10 cellular contexts compared by ENCODE assay signal in the genomic region with DNA sequence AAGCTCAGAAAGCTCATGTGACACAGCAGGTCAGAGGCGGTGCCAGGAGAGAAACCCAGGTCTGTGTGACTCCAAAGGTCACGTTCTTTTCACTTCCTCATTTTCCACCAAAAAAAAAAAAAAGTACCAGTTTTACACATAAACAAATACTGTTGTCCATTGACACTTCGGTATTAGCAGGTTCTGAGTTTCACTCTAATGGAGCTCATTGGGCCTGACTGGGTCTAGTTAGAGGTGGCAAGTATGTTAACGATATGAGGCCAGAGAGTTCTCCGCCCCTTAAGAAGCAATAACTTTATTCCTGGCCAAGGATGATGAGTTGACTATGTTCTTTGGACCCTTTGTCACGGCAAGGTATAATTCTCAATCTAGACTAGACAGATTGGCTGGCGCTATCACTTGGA. TPM values are rescaled to one million over a fixed set of nuclear protein-coding genes. Genes with fewer than 3 reads are reported as not detected.
DNase-seq lines count a peak whose midpoint lies in the region; ATAC-seq and TF ChIP-seq lines count a peak whose summit lies in the region.
"Had no signal": no experiment of that assay in that cellular context is flagged by ENCODE, and none has a peak within 500 bp of the region (broad histone marks: within the 10 kb centered on the region; RNA-seq: fewer than 3 reads in every experiment).

No MANE protein-coding gene starts in this region.

- H3K4me3 Mint-ChIP-seq in activated CD4-positive, alpha-beta T cell treated with anti-CD3 and anti-CD28 coated beads for 36 hours: no peak overlapping the region
- H3K4me3 Mint-ChIP-seq: activated T-helper 17 cell treated with anti-CD3 and anti-CD28 coated beads, Interleukin-2, amount 50 U/mL, for 72 hours had no signal

- H3K27me3 Mint-ChIP-seq in activated CD4-positive, alpha-beta T cell treated with anti-CD3 and anti-CD28 coated beads for 36 hours: no peaks in the 10 kb centered on the region
- H3K27me3 Mint-ChIP-seq: activated T-helper 17 cell treated with anti-CD3 and anti-CD28 coated beads, Interleukin-2, amount 50 U/mL, for 72 hours had no signal

- peak overlapping the region; percentile 88 for H3K27ac ChIP-seq in hepatocyte

- ATAC-seq in GM18499 (IDR thresholded peaks at IDR 0.05; ENCODE audit: insufficient read depth, unreplicated experiment) (peak; percentile 90), GM21619 (IDR thresholded peaks at IDR 0.05; ENCODE audit: unreplicated experiment) (peak; percentile 83), HG03565 (IDR thresholded peaks at IDR 0.05; ENCODE audit: unreplicated experiment) (peak; percentile 84)
- no peak for ATAC-seq in activated CD4-positive, alpha-beta T cell treated with anti-CD3 and anti-CD28 coated beads for 36 hours
- ATAC-seq: activated T-helper 17 cell treated with anti-CD3 and anti-CD28 coated beads, Interleukin-2, amount 50 U/mL, for 72 hours had no signal

- no peaks in the 10 kb centered on the region for H3K36me3 Mint-ChIP-seq in activated CD4-positive, alpha-beta T cell treated with anti-CD3 and anti-CD28 coated beads for 36 hours (ENCODE audit: low read depth)

- H2AFZ ChIP-seq in hepatocyte: no peak overlapping the region

- H3K4me3 ChIP-seq in hepatocyte: no peak overlapping the region
- H3K4me3 ChIP-seq: skin epidermis had no signal

- DNase-seq in hepatocyte (ENCODE audit: low spot score) (peak; percentile 72), NCI-H345 treated with DMSO at 0.1 percent for 48 hours (lab: John Stamatoyannopoulos, UW; ENCODE audit: unreplicated experiment) (no peak)
- no peak for DNase-seq in stimulated activated CD8-positive, alpha-beta memory T cell treated with anti-CD3 and anti-CD28 coated beads, Interleukin-4, amount 100 ng/mL, for 48 hours
- DNase-seq in activated CD4-positive, alpha-beta T cell treated with anti-CD3 and anti-CD28 coated beads for 36 hours: no peak
- no peak for DNase-seq in activated CD4-positive, alpha-beta T cell treated with anti-CD3 and anti-CD28 coated beads, Interleukin-2, amount 50 U/mL, for 1 hour

- H3K4me1 Mint-ChIP-seq in activated CD4-positive, alpha-beta T cell treated with anti-CD3 and anti-CD28 coated beads for 36 hours: no peaks in the 10 kb centered on the region
- H3K4me1 Mint-ChIP-seq: activated T-helper 17 cell treated with anti-CD3 and anti-CD28 coated beads, Interleukin-2, amount 50 U/mL, for 72 hours had no signal

- no peak for TF ChIP-seq CTCF in hepatocyte (IDR thresholded peaks at IDR 0.05; ENCODE audit: poor library complexity)

- H3K27ac Mint-ChIP-seq in activated CD4-positive, alpha-beta T cell treated with anti-CD3 and anti-CD28 coated beads for 36 hours: no peak overlapping the region
- H3K27ac Mint-ChIP-seq: activated T-helper 17 cell treated with anti-CD3 and anti-CD28 coated beads, Interleukin-2, amount 50 U/mL, for 72 hours had no signal

- no peaks in the 10 kb centered on the region for H3K9me3 ChIP-seq in hepatocyte (ENCODE audit: low read depth)

- POLR2A ChIA-PET in activated CD4-positive, alpha-beta T cell treated with anti-CD3 and anti-CD28 coated beads for 36 hours (lab: Charles Lee): interaction anchor here (0.6 kb wide), 1 partner anchor 142 kb away, joined by 8 read pairs; no protein-coding TSS in a partner anchor

- H3K27me3 ChIP-seq in hepatocyte: no peaks in the 10 kb centered on the region

- H3K4me2 ChIP-seq in hepatocyte: peak overlapping the region; percentile 4

- no peaks in the 10 kb centered on the region for H3K9me3 Mint-ChIP-seq in activated CD4-positive, alpha-beta T cell treated with anti-CD3 and anti-CD28 coated beads for 36 hours (ENCODE audit: low read depth)
- H3K9me3 Mint-ChIP-seq: activated T-helper 17 cell treated with anti-CD3 and anti-CD28 coated beads, Interleukin-2, amount 50 U/mL, for 72 hours had no signal

- H3K79me2 ChIP-seq in hepatocyte: no peaks in the 10 kb centered on the region

- H3K4me1 ChIP-seq in hepatocyte (ENCODE audit: insufficient read depth): peaks cover 4% of the 10 kb centered on the region

- no peaks in the 10 kb centered on the region for H3K9me2 ChIP-seq in hepatocyte (replicated peaks; ENCODE audit: insufficient read depth)

- H4K20me1 ChIP-seq in hepatocyte (ENCODE audit: insufficient read depth, poor library complexity, severe bottlenecking): no peaks in the 10 kb centered on the region

- no peaks in the 10 kb centered on the region for H3K36me3 ChIP-seq in hepatocyte (replicated peaks; ENCODE audit: insufficient read depth, low read depth)

- CTCF ChIA-PET in activated CD4-positive, alpha-beta T cell treated with anti-CD3 and anti-CD28 coated beads for 36 hours (lab: Charles Lee): interaction anchor here (0.6 to 0.9 kb wide), 3 partner anchors 110 to 273 kb away, joined by 3 to 4 read pairs (median 4); no protein-coding TSS in a partner anchor

- WGBS in hepatocyte (ENCODE audit: low lambda C conversion rate, missing lambda C conversion rate): 76% methylated on average over 7 of the region's 7 CpGs

- intact Hi-C loops in activated CD4-positive, alpha-beta T cell treated with anti-CD3 and anti-CD28 coated beads for 36 hours (cut with DNase I, micrococcal nuclease): no loop called here

RNA-seq across cellular contexts. Expression of gene SDE2, which starts 30.0 kb away (rescaled TPM):
- total RNA-seq in hepatocyte: 24.2 and 27.3 TPM in 2 replicates
- polyA plus RNA-seq in hepatocyte: 14.0 and 14.6 TPM in 2 replicates
- 10 to 100 TPM; 13.5 to 15.0 TPM for total RNA-seq in activated CD4-positive, alpha-beta T cell treated with anti-CD3 and anti-CD28 coated beads for 36 hours

RNA-seq across cellular contexts. Expression of gene H3-3A, which starts 33.4 kb away (rescaled TPM):
- total RNA-seq in hepatocyte: 617 and 722 TPM in 2 replicates
- 528 and 543 TPM in 2 replicates for polyA plus RNA-seq in hepatocyte
- total RNA-seq in activated CD4-positive, alpha-beta T cell treated with anti-CD3 and anti-CD28 coated beads for 36 hours: 100 to 1,000 TPM; 176 to 275 TPM
